ENCODE assay signal across 9 cellular contexts in the genomic region with DNA sequence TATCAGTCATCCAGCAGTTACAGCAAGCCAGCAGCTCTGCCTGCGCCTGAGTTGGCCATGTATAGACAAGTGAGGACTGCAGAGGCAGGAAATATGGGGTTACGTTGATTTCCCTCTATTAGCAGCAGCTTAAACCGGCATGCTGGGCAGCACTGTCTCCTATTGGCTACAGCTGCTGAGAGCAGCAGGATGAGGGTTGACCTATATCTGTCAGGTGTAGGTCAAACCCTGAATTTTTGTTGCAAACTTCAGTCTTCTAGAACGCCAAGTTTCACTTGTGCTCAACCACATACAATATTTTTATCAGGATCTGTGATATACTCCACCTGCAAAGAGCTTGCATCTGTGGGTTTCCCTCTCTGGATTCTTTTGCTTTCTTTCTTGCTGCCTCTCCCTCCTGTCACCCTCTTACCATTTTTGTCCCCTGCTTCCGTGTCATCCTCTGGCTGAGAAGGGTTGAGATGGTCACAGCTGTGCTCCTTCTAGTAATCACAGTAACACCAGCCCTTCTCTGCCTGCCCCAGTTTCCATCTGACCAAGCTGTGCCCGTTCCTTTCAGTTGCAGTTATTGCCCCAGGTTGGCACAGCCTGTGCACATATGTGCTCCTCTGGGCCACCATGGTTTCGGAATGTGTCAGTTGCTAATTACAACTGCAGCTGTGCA. TPM values are rescaled to one million over a fixed set of nuclear protein-coding genes. Genes with fewer than 3 reads are reported as not detected.
DNase-seq lines count a peak whose midpoint lies in the region; ATAC-seq and TF ChIP-seq lines count a peak whose summit lies in the region.
"Had no signal": no experiment of that assay in that cellular context is flagged by ENCODE, and none has a peak within 500 bp of the region (broad histone marks: within the 10 kb centered on the region; RNA-seq: fewer than 3 reads in every experiment).

No MANE protein-coding gene starts in this region.

- peak in 6 of 7 experiments; percentile 15 to 68 (median 42) for DNase-seq in CD8-positive, alpha-beta T cell
- DNase-seq in activated T-cell treated with anti-CD3 and anti-CD28 coated beads for 4 hours (peak; percentile 7), neural progenitor cell (ENCODE audit: low spot score) (peak; percentile 25), DMS114 treated with DMSO at 0.1 percent for 48 hours (lab: John Stamatoyannopoulos, UW; ENCODE audit: unreplicated experiment) (no peak), COLO668 (lab: John Stamatoyannopoulos, UW; ENCODE audit: unreplicated experiment) (no peak), HPDE6-E6E7 (ENCODE audit: extremely low spot score) (no peak)

- H3K36me3 ChIP-seq in CD8-positive, alpha-beta T cell (ENCODE audit: insufficient read depth, low read length) = no peaks in the 10 kb centered on the region
- no peaks in the 10 kb centered on the region for H3K36me3 ChIP-seq in neural progenitor cell

- H3K9me3 ChIP-seq in CD8-positive, alpha-beta T cell (ENCODE audit: low read length) = no peaks in the 10 kb centered on the region
- H3K9me3 ChIP-seq in neural progenitor cell (ENCODE audit: low read depth) = no peaks in the 10 kb centered on the region

- H3K27ac Mint-ChIP-seq in CD8-positive, alpha-beta T cell = peak overlapping the region; percentile 70
- H3K27ac Mint-ChIP-seq in neural progenitor cell = no peak overlapping the region
- H3K27ac Mint-ChIP-seq: nephron had no signal

- no peak for TF ChIP-seq CTCF in CD8-positive, alpha-beta T cell (IDR thresholded peaks at IDR 0.05)
- TF ChIP-seq CTCF in neural progenitor cell (IDR thresholded peaks at IDR 0.05) = no peak

- H3K36me3 Mint-ChIP-seq in CD8-positive, alpha-beta T cell = no peaks in the 10 kb centered on the region
- no peaks in the 10 kb centered on the region for H3K36me3 Mint-ChIP-seq in neural progenitor cell

- H3F3A ChIP-seq in neural progenitor cell (ENCODE audit: low read depth) = no peaks in the 10 kb centered on the region

- no peak overlapping the region for H3K4me2 ChIP-seq in neural progenitor cell

- no peaks in the 10 kb centered on the region for H3K9me3 Mint-ChIP-seq in CD8-positive, alpha-beta T cell
- H3K9me3 Mint-ChIP-seq in neural progenitor cell = no peaks in the 10 kb centered on the region
- H3K9me3 Mint-ChIP-seq: nephron had no signal

- H3K4me1 ChIP-seq in CD8-positive, alpha-beta T cell (ENCODE audit: insufficient read depth, low read length) = peaks cover 15% of the 10 kb centered on the region
- H3K4me1 ChIP-seq in neural progenitor cell = no peaks in the 10 kb centered on the region

- POLR2A ChIA-PET in CD8-positive, alpha-beta T cell (lab: Charles Lee) = interaction anchor here (1.0 to 2.2 kb wide), 7 partner anchors 18 to 304 kb away, joined by 3 to 12 read pairs (median 4); partner anchors contain the start of genes GLCCI1 and UMAD1

- H3K4me3 Mint-ChIP-seq in CD8-positive, alpha-beta T cell = peak overlapping the region; percentile 71
- H3K4me3 Mint-ChIP-seq in neural progenitor cell = no peak overlapping the region
- H3K4me3 Mint-ChIP-seq: nephron had no signal

- intact Hi-C loops in CD8-positive, alpha-beta T cell (cut with DNase I, micrococcal nuclease) = loop anchor here in 1 of 2 experiments (2.0 kb wide), 1 partner anchor 24 kb away; the partner anchor contains the start of gene GLCCI1

- no peak overlapping the region for H2AFZ ChIP-seq in neural progenitor cell (replicated peaks)

- H3K27me3 Mint-ChIP-seq in CD8-positive, alpha-beta T cell (ENCODE audit: low read depth) = no peaks in the 10 kb centered on the region
- no peaks in the 10 kb centered on the region for H3K27me3 Mint-ChIP-seq in neural progenitor cell (ENCODE audit: insufficient read depth, low read depth)

- H3K9ac ChIP-seq in neural progenitor cell = no peak overlapping the region

- CTCF ChIA-PET in CD8-positive, alpha-beta T cell (lab: Charles Lee) = interaction anchor here (0.9 to 1.5 kb wide), 6 partner anchors 11 to 184 kb away, joined by 3 to 5 read pairs (median 3); no protein-coding TSS in a partner anchor

- H3K4me1 Mint-ChIP-seq in CD8-positive, alpha-beta T cell (ENCODE audit: low read depth) = peaks cover 28% of the 10 kb centered on the region
- H3K4me1 Mint-ChIP-seq in neural progenitor cell = peaks cover 4% of the 10 kb centered on the region
- H3K4me1 Mint-ChIP-seq: nephron had no signal

- H4K20me1 ChIP-seq in neural progenitor cell (ENCODE audit: low read depth) = no peaks in the 10 kb centered on the region

- no peaks in the 10 kb centered on the region for H3K79me2 ChIP-seq in neural progenitor cell (ENCODE audit: low read depth)

- peak overlapping the region; percentile 5 for H3K4me3 ChIP-seq in CD8-positive, alpha-beta T cell (ENCODE audit: low read depth, low read length)
- no peak overlapping the region for H3K4me3 ChIP-seq in neural progenitor cell

- peak overlapping the region; percentile 1 for H3K27ac ChIP-seq in CD8-positive, alpha-beta T cell (ENCODE audit: low read depth, low read length)
- no peak overlapping the region for H3K27ac ChIP-seq in neural progenitor cell

- no peaks in the 10 kb centered on the region for H3K27me3 ChIP-seq in CD8-positive, alpha-beta T cell (ENCODE audit: insufficient read depth, low read length)
- H3K27me3 ChIP-seq in neural progenitor cell = no peaks in the 10 kb centered on the region

- ATAC-seq in CD8-positive, alpha-beta T cell = peak; percentile 88
- ATAC-seq in GM19468 (IDR thresholded peaks at IDR 0.05; ENCODE audit: extremely low read depth, unreplicated experiment) = peak; percentile 86
- peak; percentile 83 for ATAC-seq in HG03521 (IDR thresholded peaks at IDR 0.05; ENCODE audit: unreplicated experiment)

RNA-seq across cellular contexts. Expression of gene GLCCI1, which starts 23.8 kb away (rescaled TPM):
- total RNA-seq in CD8-positive, alpha-beta T cell = 10 to 100 TPM; 21.8 to 23.6 TPM
- 46.6 and 78.0 TPM in 2 replicates for total RNA-seq in neural progenitor cell (ENCODE audit: low replicate concordance)

Comparison
In these comparisons a context has a peak if more than half of its experiments do, and no peak if none do; other contexts are left out.
1. DNase-seq: peak in CD8-positive, alpha-beta T cell (6 of 7), activated T-cell treated with anti-CD3 and anti-CD28 coated beads for 4 hours (single experiment) and neural progenitor cell (single experiment); none in DMS114 treated with DMSO at 0.1 percent for 48 hours (single experiment), COLO668 (single experiment) and HPDE6-E6E7 (single experiment).
2. Peak in every context shown above with its lines, with median percentiles within 50 percentile points of each other: ATAC-seq.